ENCODE assay signal across 22 cellular contexts in genomic region chr5:134819404-134819963, GRCh38.
"Had no signal": no experiment of that assay in that cellular context is flagged by ENCODE, and none has a peak within 500 bp of the region (broad histone marks: within the 10 kb centered on the region; RNA-seq: fewer than 3 reads in every experiment).

No MANE protein-coding gene starts in this region.

- H3K9ac ChIP-seq: neural progenitor cell had no signal

- H3K27me3 Mint-ChIP-seq: activated naive CD8-positive, alpha-beta T cell; naive thymus-derived CD4-positive, alpha-beta T cell; stimulated activated naive CD8-positive, alpha-beta T cell treated with anti-CD3 and anti-CD28 coated beads, Interleukin-15, amount 100 ng/mL, for 72 hours; type B pancreatic cell had no signal

- H3K4me1 ChIP-seq: body of pancreas, colonic mucosa, neural progenitor cell, prostate gland, right atrium auricular region had no signal

- H3K4me3 Mint-ChIP-seq: activated naive CD8-positive, alpha-beta T cell; endodermal cell; naive thymus-derived CD4-positive, alpha-beta T cell; neural progenitor cell; stimulated activated naive CD8-positive, alpha-beta T cell treated with anti-CD3 and anti-CD28 coated beads, Interleukin-15, amount 100 ng/mL, for 72 hours; T-helper 1 cell treated with Interleukin-12 subunit alpha and Interleukin-12 subunit beta and Interleukin-4 antibody, amounts not matched to agents 30 μg/mL and 1 μg/mL, for 36 hours; type B pancreatic cell had no signal

- H3K36me3 ChIP-seq: colonic mucosa, prostate gland had no signal

- H3K4me3 ChIP-seq: body of pancreas, colonic mucosa, neural progenitor cell, prostate gland, right atrium auricular region had no signal

- H3K27me3 ChIP-seq: body of pancreas, colonic mucosa, neural progenitor cell, right atrium auricular region had no signal

- DNase-seq: activated CD4-positive, alpha-beta T cell treated with anti-CD3 and anti-CD28 coated beads for 1 hour; activated CD8-positive, alpha-beta memory T cell treated with anti-CD3 and anti-CD28 coated beads for 24 hours; activated CD8-positive, alpha-beta memory T cell treated with anti-CD3 and anti-CD28 coated beads, Interleukin-2, amount 50 U/mL, for 48 hours; activated gamma-delta T cell; body of pancreas; caudate nucleus; colonic mucosa; endodermal cell; foreskin melanocyte; kidney; mesendoderm; naive thymus-derived CD4-positive, alpha-beta T cell; small intestine; stimulated activated CD4-positive, alpha-beta T cell treated with anti-CD3 and anti-CD28 coated beads, Interleukin-15, amount 100 ng/mL, for 24 hours; stimulated activated CD4-positive, alpha-beta T cell treated with anti-CD3 and anti-CD28 coated beads, Interleukin-2, amount 100 ng/mL, for 48 hours; stimulated activated naive CD8-positive, alpha-beta T cell treated with anti-CD3 and anti-CD28 coated beads, Interleukin-15, amount 100 ng/mL, for 72 hours had no signal

- H3K9me3 Mint-ChIP-seq: endodermal cell; naive thymus-derived CD4-positive, alpha-beta T cell; neural progenitor cell; stimulated activated naive CD8-positive, alpha-beta T cell treated with anti-CD3 and anti-CD28 coated beads, Interleukin-15, amount 100 ng/mL, for 72 hours; T-helper 1 cell treated with Interleukin-12 subunit alpha and Interleukin-12 subunit beta and Interleukin-4 antibody, amounts not matched to agents 30 μg/mL and 1 μg/mL, for 36 hours; type B pancreatic cell had no signal

- H3K9me3 ChIP-seq: body of pancreas, colonic mucosa, prostate gland, right atrium auricular region had no signal

- H3K4me1 Mint-ChIP-seq: endodermal cell; neural progenitor cell; stimulated activated naive CD8-positive, alpha-beta T cell treated with anti-CD3 and anti-CD28 coated beads, Interleukin-15, amount 100 ng/mL, for 72 hours had no signal

- H2AFZ ChIP-seq: neural progenitor cell had no signal

- H3K4me2 ChIP-seq: neural progenitor cell had no signal

- H3K27ac ChIP-seq: body of pancreas, colonic mucosa, neural progenitor cell, prostate gland, right atrium auricular region had no signal

- ATAC-seq: body of pancreas; naive thymus-derived CD4-positive, alpha-beta T cell; stimulated activated naive CD8-positive, alpha-beta T cell treated with anti-CD3 and anti-CD28 coated beads, Interleukin-15, amount 100 ng/mL, for 72 hours had no signal

- H3K27ac Mint-ChIP-seq: activated naive CD8-positive, alpha-beta T cell; endodermal cell; neural progenitor cell; stimulated activated naive CD8-positive, alpha-beta T cell treated with anti-CD3 and anti-CD28 coated beads, Interleukin-15, amount 100 ng/mL, for 72 hours; T-helper 1 cell treated with Interleukin-12 subunit alpha and Interleukin-12 subunit beta and Interleukin-4 antibody, amounts not matched to agents 30 μg/mL and 1 μg/mL, for 36 hours; type B pancreatic cell had no signal

- FAIRE-seq: kidney, small intestine had no signal
